1 cellular context compared by ENCODE assay signal in genomic region chr10:97069576-97070362, GRCh38.
TF ChIP-seq lines count a peak whose summit lies in the region.

No MANE protein-coding gene starts in this region.

TF ChIP-seq in HCT116, 20 proteins besides CTCF, POLR2A, EP300 and RAD21 (continued from another document):
- TF ChIP-seq ZBTB33 (IDR thresholded peaks at IDR 0.05; ENCODE audit: extremely low read depth, insufficient replicate concordance, low read length): no peak
- TF ChIP-seq ELF1 (IDR thresholded peaks at IDR 0.05; ENCODE audit: borderline replicate concordance, low read depth): no peak
- peak; percentile 55 for TF ChIP-seq FOSL1 (IDR thresholded peaks at IDR 0.05; ENCODE audit: low read depth)
- no peak for TF ChIP-seq ZFX (IDR thresholded peaks at IDR 0.05)
- no peak for TF ChIP-seq JUND (IDR thresholded peaks at IDR 0.05)
- no peak for TF ChIP-seq SIN3A (IDR thresholded peaks at IDR 0.05; ENCODE audit: low read depth)
- no peak for TF ChIP-seq POLR2AphosphoS5 (IDR thresholded peaks at IDR 0.05; ENCODE audit: low read depth, low read length)
- peak; percentile 96 for TF ChIP-seq TCF7L2 (IDR thresholded peaks at IDR 0.05; ENCODE audit: borderline replicate concordance, extremely low read depth, insufficient read depth, insufficient read length)
- no peak for TF ChIP-seq REST (IDR thresholded peaks at IDR 0.05; ENCODE audit: low read depth)
- TF ChIP-seq YY1 (IDR thresholded peaks at IDR 0.05; ENCODE audit: extremely low read depth, insufficient replicate concordance, low read depth, low read length): no peak
- no peak for TF ChIP-seq EGR1 (IDR thresholded peaks at IDR 0.05; ENCODE audit: low read depth)
- peak; percentile 91 for TF ChIP-seq CEBPB (IDR thresholded peaks at IDR 0.05; ENCODE audit: low read depth)
- no peak for TF ChIP-seq EZH2phosphoT487 (IDR thresholded peaks at IDR 0.05; ENCODE audit: borderline replicate concordance)
